8 cellular contexts compared by ENCODE assay signal in genomic region chr9:12719431-12719830, GRCh38. TPM values are rescaled to one million over a fixed set of nuclear protein-coding genes. Genes with fewer than 3 reads are reported as not detected.
A peak's percentile ranks its signal among the peaks of the same experiment; 100 is the strongest.
DNase-seq lines count a peak whose midpoint lies in the region; ATAC-seq, FAIRE-seq and TF ChIP-seq lines count a peak whose summit lies in the region.

No MANE protein-coding gene starts in this region.

- intact Hi-C loops in kidney (cut with DNase I) = no loop called here

- peak; percentile 62 for TF ChIP-seq CTCF in LNCaP clone FGC (IDR thresholded peaks at IDR 0.05; ENCODE audit: control insufficient read depth, extremely low read depth, insufficient read depth)
- TF ChIP-seq CTCF in kidney (IDR thresholded peaks at IDR 0.05; ENCODE audit: borderline replicate concordance, extremely low read depth, insufficient read depth) = peak; percentile 48

- H3K36me3 ChIP-seq in kidney (ENCODE audit: control insufficient read depth in 1 of 2, insufficient read depth in 2 of 2, low read length in 2 of 2) = no peaks in the 10 kb centered on the region

- H3K9ac ChIP-seq in kidney (ENCODE audit: low read length in 2 of 2) = no peak overlapping the region

- no peak overlapping the region for H3K27ac ChIP-seq in kidney (ENCODE audit: low read depth in 2 of 2, low read length in 2 of 2)

- no peaks in the 10 kb centered on the region for H3K4me1 ChIP-seq in kidney (ENCODE audit: control insufficient read depth in 1 of 2, insufficient read depth in 1 of 2, low read depth in 1 of 2, low read length in 2 of 2)

- H3K4me3 ChIP-seq in LNCaP clone FGC (ENCODE audit: low read depth, low read length) (no peak overlapping the region), kidney (ENCODE audit: low read length in 2 of 2) (no peak overlapping the region)

- ATAC-seq in HG03159 (IDR thresholded peaks at IDR 0.05; ENCODE audit: unreplicated experiment) = no peak
- ATAC-seq in HG03571 (IDR thresholded peaks at IDR 0.05; ENCODE audit: unreplicated experiment) = no peak

- no peaks in the 10 kb centered on the region for H3K9me3 ChIP-seq in kidney (ENCODE audit: control insufficient read depth in 1 of 2, low read length in 2 of 2)

- DNase-seq in AG08395 (ENCODE audit: low spot score) (peak; percentile 38), LNCaP clone FGC (ENCODE audit: low read depth) (no peak), kidney (no peak)
- no peak for DNase-seq in stimulated activated CD4-positive, alpha-beta T cell treated with anti-CD3 and anti-CD28 coated beads, Interleukin-15, amount 100 ng/mL, for 24 hours
- no peak for DNase-seq in activated CD8-positive, alpha-beta memory T cell treated with anti-CD3 and anti-CD28 coated beads for 24 hours

- FAIRE-seq in TTC549 (lab: Jason Lieb, UNC) (peak; percentile 98), kidney (lab: Jason Lieb, UNC) (peak; percentile 94)

RNA-seq across cellular contexts. Expression of gene TYRP1, which starts 26.2 kb away (rescaled TPM):
- total RNA-seq in kidney = 0.41 TPM
- polyA plus RNA-seq in kidney (ENCODE audit: insufficient read depth, low read depth, low replicate concordance) = 10.0 TPM

RNA-seq across cellular contexts. Expression of gene LURAP1L, which starts 55.4 kb away (rescaled TPM):
- 11.1 TPM for total RNA-seq in kidney
- 3.8 TPM for polyA plus RNA-seq in kidney (ENCODE audit: insufficient read depth, low read depth, low replicate concordance)
